In genomic region chr1:82079607-82080006, GRCh38 we compare ENCODE assay signal across 3 cellular contexts.
"Had no signal": no experiment of that assay in that cellular context is flagged by ENCODE, and none has a peak within 500 bp of the region (broad histone marks: within the 10 kb centered on the region; RNA-seq: fewer than 3 reads in every experiment).

No MANE protein-coding gene starts in this region.

- H3K4me3 ChIP-seq: GM12878 had no signal

- ATAC-seq: GM12878 had no signal

- DNase-seq: GDM1, GF-D8 had no signal
